Comparison of ENCODE assay signal across 1 cellular context in the genomic region with DNA sequence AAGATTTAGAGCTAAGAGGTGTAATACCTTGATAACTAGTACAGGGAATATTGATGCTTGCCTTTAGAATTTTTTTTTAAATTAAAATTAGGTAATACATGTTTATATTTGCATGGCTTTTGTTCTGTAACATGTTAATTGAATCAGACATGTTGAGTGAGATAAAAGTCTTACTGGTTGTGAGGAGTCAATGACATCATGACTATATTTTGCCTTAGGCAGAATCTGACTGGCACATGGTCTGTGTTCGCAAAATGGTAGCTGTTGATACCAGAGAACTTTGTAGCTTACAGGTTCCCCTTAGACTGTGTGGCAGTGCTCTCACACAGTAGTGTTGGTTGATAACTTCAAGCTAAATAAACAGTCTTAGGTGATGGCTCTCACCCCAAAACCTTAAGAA.
A peak's percentile ranks its signal among the peaks of the same experiment; 100 is the strongest.
TF ChIP-seq lines count a peak whose summit lies in the region.

No MANE protein-coding gene starts in this region.

TF ChIP-seq in SK-N-SH, 30 proteins besides CTCF, POLR2A, EP300 and RAD21 (continued from another document):
- TF ChIP-seq FOXJ3 (CRISPR knock-in tag; IDR thresholded peaks at IDR 0.05): peak; percentile 63; the same call in 1 of the 2 replicates
TF ChIP-seq in SK-N-SH: peak in this region for 5.
